Comparison of ENCODE assay signal across 9 cellular contexts in the genomic region with DNA sequence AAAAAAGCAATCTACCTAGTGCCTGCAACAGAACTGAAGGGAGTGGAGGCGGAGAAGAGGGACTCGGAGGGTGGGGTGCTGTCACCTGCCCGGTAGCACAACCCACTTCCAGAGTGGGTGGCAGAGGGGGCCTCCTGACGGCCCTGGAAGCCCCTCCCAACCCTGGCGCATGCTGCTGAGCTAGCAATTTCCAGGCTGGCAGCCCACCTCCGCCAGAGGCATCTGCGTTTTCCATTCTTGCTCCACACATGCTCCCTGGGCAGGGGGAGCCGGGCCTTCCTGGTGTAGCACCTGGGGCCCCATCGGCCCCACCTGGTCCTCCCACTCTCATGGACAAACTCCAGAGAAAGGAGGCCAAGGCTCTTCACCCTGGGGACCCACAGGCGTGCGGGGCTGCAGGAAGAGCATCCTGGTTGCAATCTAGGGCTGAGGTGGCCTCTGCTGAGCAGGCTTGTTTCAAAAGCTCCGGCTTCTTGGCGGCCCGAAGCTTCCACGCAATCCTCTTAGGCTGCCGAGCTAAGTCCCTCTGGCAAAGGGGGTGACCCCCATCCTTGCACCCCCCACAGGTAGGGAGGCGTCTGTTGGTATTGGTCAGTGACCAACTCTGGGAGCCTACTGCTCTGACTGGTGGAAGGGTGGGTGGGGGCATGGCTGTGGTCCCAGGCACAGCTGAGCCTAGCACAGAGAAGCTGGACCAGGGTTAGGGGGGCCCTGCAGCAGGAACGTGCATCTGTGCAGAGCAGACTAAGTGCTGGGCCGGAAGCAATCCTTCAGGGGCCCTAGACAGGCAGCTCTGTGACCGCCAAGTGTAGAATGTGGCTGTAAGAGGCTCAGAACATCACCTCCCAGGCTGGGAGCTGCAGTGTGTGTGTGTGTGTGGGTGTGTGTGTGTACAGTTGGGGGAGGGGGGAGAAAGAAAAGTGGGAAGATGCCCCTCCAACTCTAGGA. TPM values are rescaled to one million over a fixed set of nuclear protein-coding genes. Genes with fewer than 3 reads are reported as not detected.
DNase-seq lines count a peak whose midpoint lies in the region; ATAC-seq, FAIRE-seq and TF ChIP-seq lines count a peak whose summit lies in the region.
"Had no signal": no experiment of that assay in that cellular context is flagged by ENCODE, and none has a peak within 500 bp of the region (broad histone marks: within the 10 kb centered on the region; RNA-seq: fewer than 3 reads in every experiment).

No MANE protein-coding gene starts in this region.

- TF ChIP-seq RAD21 in HepG2 (CRISPR knock-in tag; IDR thresholded peaks at IDR 0.05), result no peak

- 68% methylated on average over 18 of the region's 20 CpGs for WGBS in HepG2 (ENCODE audit: low lambda C conversion rate)
- WGBS in urinary bladder, result 67% methylated on average over 20 of the region's 20 CpGs

- DNase-seq in MM.1S (no peak), caudate nucleus (lab: John Stamatoyannopoulos, UW) (peak in 9 of 61 donors; percentile 28 to 65 (median 45)), HepG2 (ENCODE audit: low spot score) (no peak), H54 (ENCODE audit: insufficient read length, low spot score) (no peak)

- H3K36me3 ChIP-seq in BLaER1, result peaks cover 38% of the 10 kb centered on the region
- H3K36me3 ChIP-seq in MM.1S (replicated peaks; ENCODE audit: insufficient read depth, low read length), result no peaks in the 10 kb centered on the region
- peaks cover 13 to 40% of the 10 kb centered on the region in 2 experiments for H3K36me3 ChIP-seq in HepG2 (replicated peaks in 1 of 2; ENCODE audit: control insufficient read depth in 1 of 2, insufficient read depth in 2 of 2, low read length in 2 of 2)
- no peaks in the 10 kb centered on the region for H3K36me3 ChIP-seq in urinary bladder (ENCODE audit: insufficient read depth)

- in situ Hi-C loops in HepG2 (cut with HindIII; ENCODE audit: extremely low pct_ligation_motif_present, low pct_unique_long_range_greater_than_20kb), result no loop called here

- no peak for TF ChIP-seq EP300 in HepG2 (IDR thresholded peaks at IDR 0.05; ENCODE audit: low read depth in 2 of 2, low read length in 2 of 2)
- no peak for TF ChIP-seq EP300 in HepG2 (CRISPR knock-in tag; IDR thresholded peaks at IDR 0.05; ENCODE audit: borderline replicate concordance)

- H3K9me3 ChIP-seq in BLaER1 (no peaks in the 10 kb centered on the region), MM.1S (replicated peaks; ENCODE audit: insufficient read depth, low read length) (no peaks in the 10 kb centered on the region), HepG2 (ENCODE audit: low read length) (no peaks in the 10 kb centered on the region)

- peak overlapping the region; percentile 76 for H3K9ac ChIP-seq in BLaER1
- H3K9ac ChIP-seq in MM.1S (ENCODE audit: low read length), result no peak overlapping the region
- peak overlapping the region; percentile 87 for H3K9ac ChIP-seq in HepG2 (ENCODE audit: insufficient read depth, low read depth, low read length)

- ATAC-seq in HepG2 (peak; percentile 1; the same call in 2 of the 3 replicates), HG02885 (IDR thresholded peaks at IDR 0.05; ENCODE audit: poor library complexity, unreplicated experiment) (no peak), HG03139 (IDR thresholded peaks at IDR 0.05; ENCODE audit: unreplicated experiment) (no peak)

- TF ChIP-seq CTCF in MM.1S (IDR thresholded peaks at IDR 0.05; ENCODE audit: low read length), result no peak
- no peak for TF ChIP-seq CTCF in HepG2 (CRISPR knock-in tag; IDR thresholded peaks at IDR 0.05)

- no peaks in the 10 kb centered on the region for H3K9me2 ChIP-seq in MM.1S (replicated peaks; ENCODE audit: insufficient read depth, low read length)

- intact Hi-C loops in HepG2 (cut with micrococcal nuclease; ENCODE audit: unreplicated experiment), result no loop called here

- no TSS peak for BruUV-seq in HepG2 (replicated peaks; lab: Mats Ljungman, UMichigan)

- H3K79me2 ChIP-seq in MM.1S (ENCODE audit: low read length), result peaks cover 68% of the 10 kb centered on the region
- H3K79me2 ChIP-seq in HepG2 (ENCODE audit: insufficient read depth, low read length), result peaks cover 68% of the 10 kb centered on the region

- TF ChIP-seq POLR2A in HepG2 (IDR thresholded peaks at IDR 0.05; ENCODE audit: insufficient read depth in 1 of 2, low read depth in 2 of 2, low read length in 2 of 2) (no peak), H54 (IDR thresholded peaks at IDR 0.05; ENCODE audit: low read depth, low read length) (no peak)

- peak overlapping the region; percentile 100 for H3K4me2 ChIP-seq in BLaER1
- peak overlapping the region; percentile 91 for H3K4me2 ChIP-seq in MM.1S (ENCODE audit: low read depth, low read length)
- peak overlapping the region; percentile 98 for H3K4me2 ChIP-seq in HepG2 (ENCODE audit: low read depth, low read length)

- H3K4me1 ChIP-seq in BLaER1 (peaks cover 86% of the 10 kb centered on the region), MM.1S (ENCODE audit: low read length) (peaks cover 4% of the 10 kb centered on the region; the same call in 1 of the 2 replicates), HepG2 (ENCODE audit: insufficient read depth, low read length) (peaks cover 76% of the 10 kb centered on the region), urinary bladder (ENCODE audit: insufficient read depth) (no peaks in the 10 kb centered on the region)

- H3K27ac ChIP-seq in BLaER1 (no peak overlapping the region; the same call in 1 of the 2 replicates), MM.1S (ENCODE audit: low read length) (no peak overlapping the region), caudate nucleus (ENCODE audit: low read depth, low read length) (peak overlapping the region; percentile 50), HepG2 (ENCODE audit: extremely low read length, insufficient read depth, low read length) (no peak overlapping the region), urinary bladder (ENCODE audit: low read depth) (no peak overlapping the region)

- FAIRE-seq in HepG2 (lab: Jason Lieb, UNC) (peak; percentile 34), H54 (lab: Jason Lieb, UNC) (no peak)
- FAIRE-seq: colon had no signal

- H3F3A ChIP-seq in MM.1S (ENCODE audit: insufficient read depth, low read length), result no peaks in the 10 kb centered on the region

- peaks cover 70% of the 10 kb centered on the region for H4K20me1 ChIP-seq in BLaER1
- peaks cover 60% of the 10 kb centered on the region for H4K20me1 ChIP-seq in MM.1S (ENCODE audit: insufficient read depth, low read length)
- H4K20me1 ChIP-seq in HepG2 (ENCODE audit: insufficient read depth, low read length), result peaks cover 67% of the 10 kb centered on the region

- no peaks in the 10 kb centered on the region for H3K27me3 ChIP-seq in BLaER1
- no peaks in the 10 kb centered on the region for H3K27me3 ChIP-seq in MM.1S (replicated peaks; ENCODE audit: insufficient read depth, low read length)
- H3K27me3 ChIP-seq in HepG2 (ENCODE audit: control insufficient read depth in 1 of 2, insufficient read depth in 2 of 2, low read length in 2 of 2), result no peaks in the 10 kb centered on the region; a peak in 1 of 5 replicates

- H3K4me3 ChIP-seq in BLaER1, result peak overlapping the region; percentile 76
- H3K4me3 ChIP-seq in MM.1S (ENCODE audit: low read length), result peak overlapping the region; percentile 83; the same call in 1 of the 2 replicates
- peak overlapping the region; percentile 82 to 97 (median 92) for H3K4me3 ChIP-seq in HepG2 (replicated peaks in 1 of 3; ENCODE audit: insufficient read depth in 1 of 3, low read depth in 2 of 3, low read length in 3 of 3)
- peak overlapping the region; percentile 90 for H3K4me3 ChIP-seq in urinary bladder (ENCODE audit: low read depth, low read length)

- H2AFZ ChIP-seq in MM.1S (ENCODE audit: low read length) (no peak overlapping the region), HepG2 (ENCODE audit: low read length) (no peak overlapping the region)

- CTCF ChIA-PET in HepG2 (lab: Yijun Ruan, JAX; ENCODE audit: low intra/inter-chr PET ratio, low total read pairs), result no interaction called here

- POLR2A ChIA-PET in HepG2 (lab: Yijun Ruan, JAX), result interaction anchor here (0.8 to 2.7 kb wide), 8 partner anchors 7 to 226 kb away, joined by 3 to 8 read pairs (median 4); a partner anchor contains a TSS

TF ChIP-seq in HepG2, 621 proteins besides CTCF, POLR2A, EP300 and RAD21 (continues in another document):
- TF ChIP-seq, protein P1, sequence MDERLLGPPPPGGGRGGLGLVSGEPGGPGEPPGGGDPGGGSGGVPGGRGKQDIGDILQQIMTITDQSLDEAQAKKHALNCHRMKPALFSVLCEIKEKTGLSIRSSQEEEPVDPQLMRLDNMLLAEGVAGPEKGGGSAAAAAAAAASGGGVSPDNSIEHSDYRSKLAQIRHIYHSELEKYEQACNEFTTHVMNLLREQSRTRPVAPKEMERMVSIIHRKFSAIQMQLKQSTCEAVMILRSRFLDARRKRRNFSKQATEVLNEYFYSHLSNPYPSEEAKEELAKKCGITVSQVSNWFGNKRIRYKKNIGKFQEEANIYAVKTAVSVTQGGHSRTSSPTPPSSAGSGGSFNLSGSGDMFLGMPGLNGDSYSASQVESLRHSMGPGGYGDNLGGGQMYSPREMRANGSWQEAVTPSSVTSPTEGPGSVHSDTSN (CRISPR knock-in tag; IDR thresholded peaks at IDR 0.05), result no peak

RNA-seq across cellular contexts. Expression of a gene that starts 2.6 kb away (rescaled TPM):
- total RNA-seq in HepG2 (2016; rRNA removed; fragmentation: Illumina TruSeq; extraction: Trizol) (68.4 and 84.6 TPM in 2 replicates), urinary bladder (16.9 TPM)
- 8.0 TPM in 2 replicates for total RNA-seq in HepG2 (2016; cell fraction: cytosol; rRNA removed; fragmentation: Illumina TruSeq; extraction: Trizol; ENCODE audit: low read depth)
- 60.2 and 86.4 TPM in 2 replicates for total RNA-seq in HepG2 (2016; cell fraction: insoluble cytoplasmic fraction; rRNA removed; fragmentation: Illumina TruSeq; extraction: Trizol)
- 38.4 and 40.3 TPM in 2 replicates for total RNA-seq in HepG2 (2016; cell fraction: membrane; rRNA removed; fragmentation: Illumina TruSeq; extraction: Trizol)
- total RNA-seq in HepG2 (2016; cell fraction: nucleus; rRNA removed; fragmentation: Illumina TruSeq; extraction: Trizol), result 59.1 and 66.3 TPM in 2 replicates
- polyA plus RNA-seq in HepG2 (2011; rRNA removed) (34.5 and 42.2 TPM in 2 replicates), urinary bladder (40.0 TPM)
- polyA plus RNA-seq in HepG2 (2011; cell fraction: cytosol; rRNA removed), result 35.2 and 53.7 TPM in 2 replicates
- 38.8 and 44.3 TPM in 2 replicates for polyA plus RNA-seq in HepG2 (2011; cell fraction: nucleus; rRNA removed)
- 50.2 and 79.5 TPM in 2 replicates for polyA plus RNA-seq in HepG2 (2012)
- 5.2 and 5.6 TPM in 2 replicates for polyA plus RNA-seq in HepG2 (2016; cell fraction: cytosol; fragmentation: Illumina TruSeq; extraction: Trizol; ENCODE audit: low read depth)
- 70.3 and 83.1 TPM in 2 replicates for polyA plus RNA-seq in HepG2 (2016; cell fraction: insoluble cytoplasmic fraction; fragmentation: Illumina TruSeq; extraction: Trizol; ENCODE audit: low read depth)
- polyA plus RNA-seq in HepG2 (2016; cell fraction: membrane; fragmentation: Illumina TruSeq; extraction: Trizol; ENCODE audit: low read depth), result 24.6 and 27.0 TPM in 2 replicates
- 106 and 113 TPM in 2 replicates for polyA plus RNA-seq in HepG2 (2016; cell fraction: nucleus; fragmentation: Illumina TruSeq; extraction: Trizol; ENCODE audit: insufficient read depth, low read depth)
- polyA minus RNA-seq in HepG2 (2011; rRNA and poly(A)+ RNA removed; ENCODE audit: low replicate concordance), result 7.6 and 148 TPM in 2 replicates
- 47.4 and 52.3 TPM in 2 replicates for polyA minus RNA-seq in HepG2 (2011; cell fraction: cytosol; rRNA and poly(A)+ RNA removed)
- 39.0 and 60.8 TPM in 2 replicates for polyA minus RNA-seq in HepG2 (2011; cell fraction: nucleus; rRNA and poly(A)+ RNA removed)
